In the genomic region with DNA sequence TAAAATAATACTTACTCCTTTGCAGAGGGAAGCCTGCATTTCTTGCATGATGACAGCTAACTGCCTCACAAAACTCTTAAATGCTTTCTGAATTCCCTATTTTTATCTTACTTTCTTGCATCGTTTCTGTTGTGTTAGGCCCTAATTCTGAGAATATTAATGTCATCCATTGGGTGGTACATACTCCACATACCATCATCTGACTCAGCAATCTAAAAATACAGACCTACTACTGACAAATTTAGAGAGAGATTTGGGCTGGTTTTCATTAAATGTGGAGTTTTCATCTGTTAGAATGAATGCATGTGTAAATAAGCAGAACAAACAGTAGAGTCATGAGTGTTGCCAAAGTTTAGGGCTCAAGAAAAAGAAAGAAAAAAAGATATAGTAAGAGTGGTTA, we compare ENCODE assay signal across 1 cellular context.
TF ChIP-seq lines count a peak whose summit lies in the region.

No MANE protein-coding gene starts in this region.

TF ChIP-seq in WTC11, 78 proteins besides CTCF, POLR2A, EP300 and RAD21 (continued from another document):
- TF ChIP-seq, protein P1, sequence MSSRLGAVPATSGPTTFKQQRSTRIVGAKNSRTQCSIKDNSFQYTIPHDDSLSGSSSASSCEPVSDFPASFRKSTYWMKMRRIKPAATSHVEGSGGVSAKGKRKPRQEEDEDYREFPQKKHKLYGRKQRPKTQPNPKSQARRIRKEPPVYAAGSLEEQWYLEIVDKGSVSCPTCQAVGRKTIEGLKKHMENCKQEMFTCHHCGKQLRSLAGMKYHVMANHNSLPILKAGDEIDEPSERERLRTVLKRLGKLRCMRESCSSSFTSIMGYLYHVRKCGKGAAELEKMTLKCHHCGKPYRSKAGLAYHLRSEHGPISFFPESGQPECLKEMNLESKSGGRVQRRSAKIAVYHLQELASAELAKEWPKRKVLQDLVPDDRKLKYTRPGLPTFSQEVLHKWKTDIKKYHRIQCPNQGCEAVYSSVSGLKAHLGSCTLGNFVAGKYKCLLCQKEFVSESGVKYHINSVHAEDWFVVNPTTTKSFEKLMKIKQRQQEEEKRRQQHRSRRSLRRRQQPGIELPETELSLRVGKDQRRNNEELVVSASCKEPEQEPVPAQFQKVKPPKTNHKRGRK (CRISPR knock-in tag; IDR thresholded peaks at IDR 0.05; ENCODE audit: borderline replicate concordance): no peak
- TF ChIP-seq SMAD3 (CRISPR knock-in tag; IDR thresholded peaks at IDR 0.05; ENCODE audit: borderline replicate concordance): no peak
TF ChIP-seq in WTC11: peak in this region for 0.
